31 cellular contexts compared by ENCODE assay signal in genomic region chr1:152667625-152668024, GRCh38. TPM values are rescaled to one million over a fixed set of nuclear protein-coding genes. Genes with fewer than 3 reads are reported as not detected.
"Had no signal": no experiment of that assay in that cellular context is flagged by ENCODE, and none has a peak within 500 bp of the region (broad histone marks: within the 10 kb centered on the region; RNA-seq: fewer than 3 reads in every experiment).

No MANE protein-coding gene starts in this region.

- H3K27ac ChIP-seq: neural progenitor cell, ovary, parathyroid adenoma, psoas muscle, stomach, suprapubic skin, testis, tibial artery, transverse colon, upper lobe of right lung, uterus had no signal

- H3K4me3 ChIP-seq: neural progenitor cell, ovary, psoas muscle, stomach, suprapubic skin, testis, tibial artery, transverse colon, upper lobe of right lung, uterus had no signal

- DNase-seq: naive thymus-derived CD4-positive, alpha-beta T cell; natural killer cell; occipital lobe; ovary; psoas muscle; right cardiac atrium; small intestine; stimulated activated CD4-positive, alpha-beta T cell treated with anti-CD3 and anti-CD28 coated beads, Interleukin-15, amount 100 ng/mL, for 24 hours; stimulated activated CD4-positive, alpha-beta T cell treated with anti-CD3 and anti-CD28 coated beads, Interleukin-2, amount 100 ng/mL, for 24 hours; stimulated activated CD4-positive, alpha-beta T cell treated with anti-CD3 and anti-CD28 coated beads, Interleukin-2, amount 100 ng/mL, for 48 hours; stimulated activated CD4-positive, alpha-beta T cell treated with anti-CD3 and anti-CD28 coated beads, Interleukin-4, amount 100 ng/mL, for 24 hours; stimulated activated naive B cell treated with anti-CD40 and anti-IgM and Interleukin-4, amounts not matched to agents 10 μg/mL and 1 μg/mL and 100 μg/mL, for 72 hours; stimulated activated naive CD4-positive, alpha-beta T cell treated with Interleukin-2 at 50 U/mL for 16 hours; stomach; testis; tibial artery; transverse colon; upper lobe of right lung; uterus had no signal

RNA-seq across cellular contexts. Expression of gene LCE2D, which starts 4.4 kb away (rescaled TPM):
- total RNA-seq: naive thymus-derived CD4-positive, alpha-beta T cell; natural killer cell; occipital lobe; osteoblast; ovary; progenitor cell of endocrine pancreas; psoas muscle; renal cortical epithelial cell; right cardiac atrium; sciatic nerve; skeletal muscle tissue; stomach; subcutaneous adipose tissue; testis; transverse colon; upper lobe of right lung; urinary bladder; uterus had no signal
- polyA plus RNA-seq: naive thymus-derived CD4-positive, alpha-beta T cell; neural cell; ovary; psoas muscle; right cardiac atrium; small intestine; stomach; urinary bladder had no signal

RNA-seq across cellular contexts. Expression of gene LCE2C, which starts 7.5 kb away (rescaled TPM):
- total RNA-seq: naive thymus-derived CD4-positive, alpha-beta T cell; natural killer cell; occipital lobe; osteoblast; ovary; progenitor cell of endocrine pancreas; psoas muscle; renal cortical epithelial cell; right cardiac atrium; sciatic nerve; skeletal muscle tissue; stomach; subcutaneous adipose tissue; testis; transverse colon; upper lobe of right lung; urinary bladder; uterus had no signal
- polyA plus RNA-seq: naive thymus-derived CD4-positive, alpha-beta T cell; neural cell; ovary; psoas muscle; right cardiac atrium; small intestine; stomach; urinary bladder had no signal

RNA-seq across cellular contexts. Expression of gene LCE2B, which starts 18.3 kb away (rescaled TPM):
- total RNA-seq: naive thymus-derived CD4-positive, alpha-beta T cell; natural killer cell; occipital lobe; osteoblast; ovary; progenitor cell of endocrine pancreas; psoas muscle; renal cortical epithelial cell; right cardiac atrium; sciatic nerve; skeletal muscle tissue; stomach; subcutaneous adipose tissue; testis; transverse colon; upper lobe of right lung; urinary bladder; uterus had no signal
- polyA plus RNA-seq: naive thymus-derived CD4-positive, alpha-beta T cell; neural cell; ovary; psoas muscle; right cardiac atrium; small intestine; stomach; urinary bladder had no signal

RNA-seq across cellular contexts. Expression of gene LCE2A, which starts 30.5 kb away (rescaled TPM):
- total RNA-seq: naive thymus-derived CD4-positive, alpha-beta T cell; natural killer cell; occipital lobe; osteoblast; ovary; progenitor cell of endocrine pancreas; psoas muscle; renal cortical epithelial cell; right cardiac atrium; sciatic nerve; skeletal muscle tissue; stomach; subcutaneous adipose tissue; testis; transverse colon; upper lobe of right lung; urinary bladder; uterus had no signal
- polyA plus RNA-seq: naive thymus-derived CD4-positive, alpha-beta T cell; neural cell; ovary; psoas muscle; right cardiac atrium; stomach; urinary bladder had no signal

RNA-seq across cellular contexts. Expression of gene LCE4A, which starts 40.3 kb away (rescaled TPM):
- total RNA-seq: naive thymus-derived CD4-positive, alpha-beta T cell; natural killer cell; occipital lobe; osteoblast; ovary; progenitor cell of endocrine pancreas; psoas muscle; renal cortical epithelial cell; right cardiac atrium; sciatic nerve; skeletal muscle tissue; stomach; subcutaneous adipose tissue; testis; transverse colon; upper lobe of right lung; urinary bladder; uterus had no signal
- polyA plus RNA-seq: naive thymus-derived CD4-positive, alpha-beta T cell; neural cell; ovary; psoas muscle; right cardiac atrium; small intestine; stomach; thymus; urinary bladder had no signal
